ENCODE assay signal across 1 cellular context in genomic region chrX:114038358-114038757, GRCh38.
TF ChIP-seq lines count a peak whose summit lies in the region.

No MANE protein-coding gene starts in this region.

TF ChIP-seq in K562, 482 proteins besides CTCF, POLR2A, EP300 and RAD21 (continued from another document):
- TF ChIP-seq ZNF830 (CRISPR knock-in tag; IDR thresholded peaks at IDR 0.05): no peak
- TF ChIP-seq MEIS2 (IDR thresholded peaks at IDR 0.05; ENCODE audit: partially characterized antibody): no peak
- TF ChIP-seq ILK (tag; IDR thresholded peaks at IDR 0.05; ENCODE audit: borderline replicate concordance, low read depth): no peak
- TF ChIP-seq CBX2 (IDR thresholded peaks at IDR 0.05; ENCODE audit: insufficient read depth, low read length, poor library complexity, severe bottlenecking): no peak
- TF ChIP-seq TEAD4 (IDR thresholded peaks at IDR 0.05; ENCODE audit: low read length): peak; percentile 84
- TF ChIP-seq TEAD4 (CRISPR knock-in tag; IDR thresholded peaks at IDR 0.05; ENCODE audit: borderline replicate concordance): no peak
- TF ChIP-seq ZNF778 (CRISPR knock-in tag; IDR thresholded peaks at IDR 0.05): no peak
- TF ChIP-seq SOX6 (IDR thresholded peaks at IDR 0.05): 0 out of 2 replicates have a peak, but pooled peaks have one; percentile 60
- TF ChIP-seq ZFP30 (CRISPR knock-in tag; IDR thresholded peaks at IDR 0.05; ENCODE audit: borderline replicate concordance): no peak
- TF ChIP-seq EHMT2 (IDR thresholded peaks at IDR 0.05): no peak
- no peak for TF ChIP-seq ZNF140 (CRISPR knock-in tag; IDR thresholded peaks at IDR 0.05)
- peak; percentile 56; the same call in 1 of the 2 replicates for TF ChIP-seq ARID1B (IDR thresholded peaks at IDR 0.05)
- no peak for TF ChIP-seq TCF7 (IDR thresholded peaks at IDR 0.05; ENCODE audit: borderline replicate concordance)
- TF ChIP-seq ATF3 (IDR thresholded peaks at IDR 0.05): no peak
- TF ChIP-seq ATF3 (CRISPR knock-in tag; conservative IDR thresholded peaks at IDR 0.05): no peak
- TF ChIP-seq ZNF24 (IDR thresholded peaks at IDR 0.05): no peak
- TF ChIP-seq CBFA2T2 (conservative IDR thresholded peaks at IDR 0.05): peak; percentile 63; the same call in 1 of the 2 replicates
- TF ChIP-seq SUPT5H (IDR thresholded peaks at IDR 0.05): no peak
- TF ChIP-seq, protein P1, sequence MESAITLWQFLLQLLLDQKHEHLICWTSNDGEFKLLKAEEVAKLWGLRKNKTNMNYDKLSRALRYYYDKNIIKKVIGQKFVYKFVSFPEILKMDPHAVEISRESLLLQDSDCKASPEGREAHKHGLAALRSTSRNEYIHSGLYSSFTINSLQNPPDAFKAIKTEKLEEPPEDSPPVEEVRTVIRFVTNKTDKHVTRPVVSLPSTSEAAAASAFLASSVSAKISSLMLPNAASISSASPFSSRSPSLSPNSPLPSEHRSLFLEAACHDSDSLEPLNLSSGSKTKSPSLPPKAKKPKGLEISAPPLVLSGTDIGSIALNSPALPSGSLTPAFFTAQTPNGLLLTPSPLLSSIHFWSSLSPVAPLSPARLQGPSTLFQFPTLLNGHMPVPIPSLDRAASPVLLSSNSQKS (CRISPR knock-in tag; IDR thresholded peaks at IDR 0.05): no peak
- no peak for TF ChIP-seq GATAD2A (IDR thresholded peaks at IDR 0.05)
- TF ChIP-seq, protein P2, sequence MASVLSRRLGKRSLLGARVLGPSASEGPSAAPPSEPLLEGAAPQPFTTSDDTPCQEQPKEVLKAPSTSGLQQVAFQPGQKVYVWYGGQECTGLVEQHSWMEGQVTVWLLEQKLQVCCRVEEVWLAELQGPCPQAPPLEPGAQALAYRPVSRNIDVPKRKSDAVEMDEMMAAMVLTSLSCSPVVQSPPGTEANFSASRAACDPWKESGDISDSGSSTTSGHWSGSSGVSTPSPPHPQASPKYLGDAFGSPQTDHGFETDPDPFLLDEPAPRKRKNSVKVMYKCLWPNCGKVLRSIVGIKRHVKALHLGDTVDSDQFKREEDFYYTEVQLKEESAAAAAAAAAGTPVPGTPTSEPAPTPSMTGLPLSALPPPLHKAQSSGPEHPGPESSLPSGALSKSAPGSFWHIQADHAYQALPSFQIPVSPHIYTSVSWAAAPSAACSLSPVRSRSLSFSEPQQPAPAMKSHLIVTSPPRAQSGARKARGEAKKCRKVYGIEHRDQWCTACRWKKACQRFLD (CRISPR knock-in tag; IDR thresholded peaks at IDR 0.05): no peak
- no peak for TF ChIP-seq ZNF436 (CRISPR knock-in tag; IDR thresholded peaks at IDR 0.05)
- no peak for TF ChIP-seq ZBTB33 (CRISPR knock-in tag; IDR thresholded peaks at IDR 0.05)
- TF ChIP-seq ZNF384 (IDR thresholded peaks at IDR 0.05; ENCODE audit: low read depth, low read length): peak; percentile 41; the same call in 1 of the 2 replicates
- 0 out of 2 replicates have a peak, but pooled peaks have one; percentile 4 for TF ChIP-seq NCOR1 (IDR thresholded peaks at IDR 0.05)
- TF ChIP-seq ZEB2 (IDR thresholded peaks at IDR 0.05): peak; percentile 60; the same call in 1 of the 2 replicates
- TF ChIP-seq CTBP1 (IDR thresholded peaks at IDR 0.05; ENCODE audit: borderline replicate concordance): peak; percentile 56; the same call in 1 of the 2 replicates
- no peak for TF ChIP-seq C11orf30 (IDR thresholded peaks at IDR 0.05; ENCODE audit: low read depth)
- 0 out of 2 replicates have a peak, but pooled peaks have one; percentile 20 for TF ChIP-seq GATA2 (CRISPR knock-in tag; IDR thresholded peaks at IDR 0.05)
- no peak for TF ChIP-seq NFRKB (IDR thresholded peaks at IDR 0.05; ENCODE audit: low read depth)
- no peak for TF ChIP-seq ZBTB9 (CRISPR knock-in tag; IDR thresholded peaks at IDR 0.05)
- TF ChIP-seq ZNF699 (CRISPR knock-in tag; IDR thresholded peaks at IDR 0.05; ENCODE audit: insufficient replicate concordance): no peak
- no peak for TF ChIP-seq ZNF134 (CRISPR knock-in tag; conservative IDR thresholded peaks at IDR 0.05)
- TF ChIP-seq HNRNPL (IDR thresholded peaks at IDR 0.05; ENCODE audit: low read depth, low read length): no peak
- no peak for TF ChIP-seq SP2 (IDR thresholded peaks at IDR 0.05; ENCODE audit: extremely low read depth, low read depth, low read length, poor library complexity, severe bottlenecking)
- TF ChIP-seq NFE2L1 (tag; IDR thresholded peaks at IDR 0.05; ENCODE audit: borderline replicate concordance, low read depth): no peak
- no peak for TF ChIP-seq STAT5A (IDR thresholded peaks at IDR 0.05; ENCODE audit: borderline replicate concordance, low read length)
- TF ChIP-seq, protein P3, sequence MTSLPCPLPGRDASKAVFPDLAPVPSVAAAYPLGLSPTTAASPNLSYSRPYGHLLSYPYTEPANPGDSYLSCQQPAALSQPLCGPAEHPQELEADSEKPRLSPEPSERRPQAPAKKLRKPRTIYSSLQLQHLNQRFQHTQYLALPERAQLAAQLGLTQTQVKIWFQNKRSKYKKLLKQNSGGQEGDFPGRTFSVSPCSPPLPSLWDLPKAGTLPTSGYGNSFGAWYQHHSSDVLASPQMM (CRISPR knock-in tag; IDR thresholded peaks at IDR 0.05): no peak
- TF ChIP-seq TCF3 (CRISPR knock-in tag; IDR thresholded peaks at IDR 0.05): peak; percentile 67
- TF ChIP-seq SNIP1 (IDR thresholded peaks at IDR 0.05; ENCODE audit: low read depth): no peak
- TF ChIP-seq TBL1XR1 (IDR thresholded peaks at IDR 0.05; ENCODE audit: low read length in 2 of 2): no peak
- no peak for TF ChIP-seq NUFIP1 (IDR thresholded peaks at IDR 0.05; ENCODE audit: partially characterized antibody)
- TF ChIP-seq HDAC1 (IDR thresholded peaks at IDR 0.05): 0 out of 4 replicates have a peak, but pooled peaks of 1 of the 2 experiments have one; percentile 48
- TF ChIP-seq, protein P4, sequence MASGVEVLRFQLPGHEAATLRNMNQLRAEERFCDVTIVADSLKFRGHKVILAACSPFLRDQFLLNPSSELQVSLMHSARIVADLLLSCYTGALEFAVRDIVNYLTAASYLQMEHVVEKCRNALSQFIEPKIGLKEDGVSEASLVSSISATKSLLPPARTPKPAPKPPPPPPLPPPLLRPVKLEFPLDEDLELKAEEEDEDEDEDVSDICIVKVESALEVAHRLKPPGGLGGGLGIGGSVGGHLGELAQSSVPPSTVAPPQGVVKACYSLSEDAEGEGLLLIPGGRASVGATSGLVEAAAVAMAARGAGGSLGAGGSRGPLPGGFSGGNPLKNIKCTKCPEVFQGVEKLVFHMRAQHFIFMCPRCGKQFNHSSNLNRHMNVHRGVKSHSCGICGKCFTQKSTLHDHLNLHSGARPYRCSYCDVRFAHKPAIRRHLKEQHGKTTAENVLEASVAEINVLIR (CRISPR knock-in tag; IDR thresholded peaks at IDR 0.05): no peak
- TF ChIP-seq SMAD2 (IDR thresholded peaks at IDR 0.05; ENCODE audit: low read depth, low read length): no peak
- no peak for TF ChIP-seq TGIF2 (CRISPR knock-in tag; IDR thresholded peaks at IDR 0.05)
- peak in 1 of 2 experiments; percentile 68; a peak in 1 of 4 replicates for TF ChIP-seq MLLT1 (IDR thresholded peaks at IDR 0.05)
- no peak for TF ChIP-seq HMG20A (CRISPR knock-in tag; conservative IDR thresholded peaks at IDR 0.05)
- no peak for TF ChIP-seq STAT5B (CRISPR knock-in tag; IDR thresholded peaks at IDR 0.05)
- TF ChIP-seq PYGO2 (tag; IDR thresholded peaks at IDR 0.05): no peak
- TF ChIP-seq CBFA2T3 (IDR thresholded peaks at IDR 0.05): peak; percentile 81
- no peak for TF ChIP-seq ZNF444 (CRISPR knock-in tag; IDR thresholded peaks at IDR 0.05)
- TF ChIP-seq TCFL5 (CRISPR knock-in tag; conservative IDR thresholded peaks at IDR 0.05): no peak
- no peak for TF ChIP-seq CEBPB (tag; IDR thresholded peaks at IDR 0.05)
- 0 out of 2 replicates have a peak, but pooled peaks have one; percentile 23 for TF ChIP-seq NBN (IDR thresholded peaks at IDR 0.05; ENCODE audit: low read depth)
